8 cellular contexts compared by ENCODE assay signal in the genomic region with DNA sequence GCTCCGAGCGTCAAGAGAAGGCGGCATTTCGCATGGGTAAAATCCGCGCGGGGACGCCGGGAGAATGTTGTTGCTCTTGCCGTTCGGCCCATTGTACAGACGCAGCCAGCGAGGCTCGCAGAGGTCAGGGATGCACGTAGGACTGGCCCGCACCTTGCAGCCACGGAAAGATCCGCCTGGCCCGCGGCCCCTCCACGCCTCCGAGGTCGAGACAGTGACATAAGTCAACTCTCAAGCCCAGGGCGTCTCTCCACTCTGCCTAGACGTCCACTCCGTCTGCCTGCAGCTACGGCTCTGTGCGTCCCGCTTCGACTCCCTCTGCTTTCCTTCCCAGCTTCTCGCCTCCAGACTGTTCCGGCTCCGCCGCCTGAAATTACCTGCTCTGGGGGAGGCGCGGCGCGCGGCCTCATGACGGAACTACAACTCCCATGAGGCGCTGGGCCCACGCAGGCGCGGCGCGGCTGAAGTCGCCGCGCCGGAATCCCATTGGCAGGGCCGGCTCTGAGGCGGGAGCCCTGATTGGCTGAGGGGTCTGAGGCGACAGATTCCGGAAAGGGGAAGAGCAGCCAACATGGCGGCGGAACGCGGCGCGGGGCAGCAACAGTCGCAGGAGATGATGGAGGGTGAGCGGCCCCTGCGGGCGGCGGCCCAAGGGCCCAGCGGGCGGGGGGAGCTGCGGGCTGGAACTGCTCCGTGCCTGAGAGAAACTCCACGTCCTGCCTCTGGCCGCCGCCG. TPM values are rescaled to one million over a fixed set of nuclear protein-coding genes. Genes with fewer than 3 reads are reported as not detected.
DNase-seq lines count a peak whose midpoint lies in the region; ATAC-seq and TF ChIP-seq lines count a peak whose summit lies in the region.

A gene with protein sequence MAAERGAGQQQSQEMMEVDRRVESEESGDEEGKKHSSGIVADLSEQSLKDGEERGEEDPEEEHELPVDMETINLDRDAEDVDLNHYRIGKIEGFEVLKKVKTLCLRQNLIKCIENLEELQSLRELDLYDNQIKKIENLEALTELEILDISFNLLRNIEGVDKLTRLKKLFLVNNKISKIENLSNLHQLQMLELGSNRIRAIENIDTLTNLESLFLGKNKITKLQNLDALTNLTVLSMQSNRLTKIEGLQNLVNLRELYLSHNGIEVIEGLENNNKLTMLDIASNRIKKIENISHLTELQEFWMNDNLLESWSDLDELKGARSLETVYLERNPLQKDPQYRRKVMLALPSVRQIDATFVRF (plus strand): TSS at position 543 of the 735 bp plus-strand sequence. CDS start 29 bp downstream, at position 572.

- H3K4me3 Mint-ChIP-seq in IgD-negative memory B cell: peak within 1 kb of the TSS; percentile 99 to 100 (median 100)

- peaks cover 31 to 34% (median 32%) of the 10 kb centered on the region in 3 donors for H3K4me1 Mint-ChIP-seq in IgD-negative memory B cell

- ATAC-seq in GM21529 (IDR thresholded peaks at IDR 0.05; ENCODE audit: unreplicated experiment): peak; percentile 70

- H3K36me3 Mint-ChIP-seq in IgD-negative memory B cell: peaks cover 1% of the 10 kb centered on the region

- DNase-seq in DMS153 treated with DMSO at 0.1 percent for 48 hours (lab: John Stamatoyannopoulos, UW; ENCODE audit: unreplicated experiment) (peak; percentile 90), OCI-M2 (lab: John Stamatoyannopoulos, UW; ENCODE audit: unreplicated experiment) (peak; percentile 43), activated T-cell treated with anti-CD3 and anti-CD28 coated beads for 4 hours (peak; percentile 89), epithelial cell of esophagus (ENCODE audit: low read depth) (peak; percentile 98), mucosa of gallbladder (ENCODE audit: low spot score) (peak; percentile 96)
- DNase-seq in stimulated activated CD8-positive, alpha-beta memory T cell treated with anti-CD3 and anti-CD28 coated beads, Interleukin-4, amount 100 ng/mL, for 4 hours (ENCODE audit: low read depth in 2 of 2, low spot score in 1 of 2): peak; percentile 78 to 92

- H3K27ac Mint-ChIP-seq in IgD-negative memory B cell: peak within 1 kb of the TSS; percentile 95 to 98 (median 97)

- H3K27me3 Mint-ChIP-seq in IgD-negative memory B cell: no peaks in the 10 kb centered on the region

- H3K9me3 Mint-ChIP-seq in IgD-negative memory B cell: no peaks in the 10 kb centered on the region

- no peak for TF ChIP-seq CTCF in epithelial cell of esophagus (IDR thresholded peaks at IDR 0.05; ENCODE audit: insufficient read depth, low read depth, low read length, missing control alignments)

- H3K4me3 ChIP-seq in epithelial cell of esophagus (ENCODE audit: low read length): peak within 1 kb of the TSS; percentile 75

RNA-seq across cellular contexts. Expression of the gene that starts here (rescaled TPM):
- polyA plus RNA-seq in IgD-negative memory B cell: 94.7 TPM
- 58.6 TPM for total RNA-seq in mucosa of gallbladder

Comparison
In these comparisons a context has a peak if more than half of its experiments do, and no peak if none do; other contexts are left out.
1. Peak in every context shown above with its lines: DNase-seq, ATAC-seq and H3K4me3 ChIP-seq.
2. DNase-seq: peak in every context shown above with its lines; median percentile 98 in epithelial cell of esophagus; 96 in mucosa of gallbladder; 90 in DMS153 treated with DMSO at 0.1 percent for 48 hours; 89 in activated T-cell treated with anti-CD3 and anti-CD28 coated beads for 4 hours; 85 in stimulated activated CD8-positive, alpha-beta memory T cell treated with anti-CD3 and anti-CD28 coated beads, Interleukin-4, amount 100 ng/mL, for 4 hours; 43 in OCI-M2.